ENCODE assay signal across 8 cellular contexts in the genomic region with DNA sequence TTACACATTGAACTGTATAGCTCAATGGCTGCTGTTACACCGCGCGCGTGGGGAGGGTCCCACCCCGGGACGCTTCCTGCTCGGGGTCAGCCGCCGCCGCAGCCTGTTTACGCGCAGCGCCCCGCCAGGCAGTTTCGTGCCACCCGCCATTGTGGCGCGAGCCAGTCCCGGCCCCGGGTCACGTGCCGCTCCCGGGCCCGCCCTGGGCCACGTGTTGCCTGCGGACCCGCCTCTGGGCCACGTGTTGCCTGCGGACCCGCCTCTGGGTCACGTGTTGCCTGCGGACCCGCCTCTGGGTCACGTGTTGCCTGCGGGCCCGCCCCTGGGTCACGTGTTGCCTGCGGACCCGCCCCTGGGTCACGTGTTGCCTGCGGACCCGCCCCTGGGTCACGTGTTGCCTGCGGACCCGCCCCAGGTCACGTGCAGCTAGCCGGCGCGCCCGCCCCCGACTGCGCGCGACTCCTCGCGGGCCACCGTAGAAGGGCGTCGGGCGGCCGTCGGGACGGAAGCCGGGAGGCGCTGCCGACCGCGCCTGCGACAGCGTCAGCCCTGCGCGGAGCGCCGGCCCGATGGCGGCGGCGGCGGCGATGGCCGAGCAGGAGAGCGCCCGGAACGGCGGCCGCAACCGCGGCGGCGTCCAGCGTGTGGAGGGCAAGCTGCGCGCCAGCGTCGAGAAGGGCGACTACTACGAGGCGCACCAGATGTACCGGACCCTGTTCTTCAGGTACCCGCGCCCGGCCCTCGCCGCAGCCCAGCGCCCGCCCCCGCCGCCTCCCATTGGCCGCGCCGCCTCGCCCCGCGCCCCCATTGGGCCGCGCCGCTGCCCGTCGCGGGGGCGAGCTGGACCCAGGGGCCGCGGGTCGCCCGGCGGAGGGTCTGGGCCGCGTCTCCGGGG. TPM values are rescaled to one million over a fixed set of nuclear protein-coding genes. Genes with fewer than 3 reads are reported as not detected.
A peak's percentile ranks its signal among the peaks of the same experiment; 100 is the strongest.
DNase-seq lines count a peak whose midpoint lies in the region; ATAC-seq and FAIRE-seq lines count a peak whose summit lies in the region.

A gene with protein sequence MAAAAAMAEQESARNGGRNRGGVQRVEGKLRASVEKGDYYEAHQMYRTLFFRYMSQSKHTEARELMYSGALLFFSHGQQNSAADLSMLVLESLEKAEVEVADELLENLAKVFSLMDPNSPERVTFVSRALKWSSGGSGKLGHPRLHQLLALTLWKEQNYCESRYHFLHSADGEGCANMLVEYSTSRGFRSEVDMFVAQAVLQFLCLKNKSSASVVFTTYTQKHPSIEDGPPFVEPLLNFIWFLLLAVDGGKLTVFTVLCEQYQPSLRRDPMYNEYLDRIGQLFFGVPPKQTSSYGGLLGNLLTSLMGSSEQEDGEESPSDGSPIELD (plus strand): TSS at position 478 of the 895 bp plus-strand sequence. CDS start 92 bp downstream, at position 570.

- POLR2A ChIA-PET in naive thymus-derived CD4-positive, alpha-beta T cell (lab: Charles Lee), result interaction anchor here (0.7 to 2.6 kb wide), 14 partner anchors 9 to 618 kb away, joined by 3 to 19 read pairs (median 4); a partner anchor contains a TSS

- no peak for FAIRE-seq in RCC 7860 (lab: Jason Lieb, UNC)

- H3K4me1 Mint-ChIP-seq in naive thymus-derived CD4-positive, alpha-beta T cell, result peaks cover 11 to 42% (median 31%) of the 10 kb centered on the region in 7 donors
- peaks cover 19 to 41% of the 10 kb centered on the region in 2 donors for H3K4me1 Mint-ChIP-seq in stimulated activated naive B cell treated with anti-CD40 and anti-IgM and Interleukin-4, amounts not matched to agents 10 μg/mL and 1 μg/mL and 100 μg/mL, for 72 hours

- H3K4me3 ChIP-seq in Jurkat, Clone E6-1 (ENCODE audit: low read length), result peak within 1 kb of the TSS; percentile 84
- peak within 1 kb of the TSS; percentile 65 for H3K4me3 ChIP-seq in naive thymus-derived CD4-positive, alpha-beta T cell (ENCODE audit: low read length)

- H3K27ac ChIP-seq in naive thymus-derived CD4-positive, alpha-beta T cell (ENCODE audit: low read depth, low read length), result peak within 1 kb of the TSS; percentile 95

- H3K27me3 ChIP-seq in naive thymus-derived CD4-positive, alpha-beta T cell (ENCODE audit: control insufficient read depth in 2 of 2, insufficient read depth in 2 of 2, low read length in 2 of 2), result no peaks in the 10 kb centered on the region

- peak within 1 kb of the TSS; percentile 79 to 98 (median 90) for H3K4me3 Mint-ChIP-seq in naive thymus-derived CD4-positive, alpha-beta T cell
- peak within 1 kb of the TSS; percentile 95 to 99 for H3K4me3 Mint-ChIP-seq in stimulated activated naive B cell treated with anti-CD40 and anti-IgM and Interleukin-4, amounts not matched to agents 10 μg/mL and 1 μg/mL and 100 μg/mL, for 72 hours

- H3K27me3 Mint-ChIP-seq in naive thymus-derived CD4-positive, alpha-beta T cell, result no peaks in the 10 kb centered on the region
- H3K27me3 Mint-ChIP-seq in stimulated activated naive B cell treated with anti-CD40 and anti-IgM and Interleukin-4, amounts not matched to agents 10 μg/mL and 1 μg/mL and 100 μg/mL, for 72 hours, result no peaks in the 10 kb centered on the region

- peaks cover 14 to 33% of the 10 kb centered on the region in 2 donors for H3K4me1 ChIP-seq in naive thymus-derived CD4-positive, alpha-beta T cell (ENCODE audit: control insufficient read depth in 2 of 2, insufficient read depth in 2 of 2, low read length in 2 of 2)

- H3K9me3 Mint-ChIP-seq in naive thymus-derived CD4-positive, alpha-beta T cell, result peaks cover 0 to 2% (median 0%) of the 10 kb centered on the region in 11 donors
- H3K9me3 Mint-ChIP-seq in stimulated activated naive B cell treated with anti-CD40 and anti-IgM and Interleukin-4, amounts not matched to agents 10 μg/mL and 1 μg/mL and 100 μg/mL, for 72 hours, result no peaks in the 10 kb centered on the region

- DNase-seq in DMS53 (lab: John Stamatoyannopoulos, UW), result peak; percentile 100
- DNase-seq in Jurkat, Clone E6-1 (ENCODE audit: low read depth, low spot score), result peak; percentile 90
- peak; percentile 73 for DNase-seq in RCC 7860 (ENCODE audit: low spot score)
- peak; percentile 96 for DNase-seq in activated T-helper 1 cell treated with Interleukin-2 at 50 U/mL for 16 hours (ENCODE audit: low read depth)
- DNase-seq in fibroblast of gingiva (ENCODE audit: low read depth), result peak; percentile 98
- DNase-seq in naive thymus-derived CD4-positive, alpha-beta T cell, result peak; percentile 97 to 100 (median 99)
- peak; percentile 97 for DNase-seq in stimulated activated naive B cell treated with anti-CD40 and anti-IgM and Interleukin-4, amounts not matched to agents 10 μg/mL and 1 μg/mL and 100 μg/mL, for 72 hours

- H3K36me3 Mint-ChIP-seq in naive thymus-derived CD4-positive, alpha-beta T cell, result peaks cover 0 to 17% (median 15%) of the 10 kb centered on the region in 5 donors
- peaks cover 22 to 34% of the 10 kb centered on the region in 2 donors for H3K36me3 Mint-ChIP-seq in stimulated activated naive B cell treated with anti-CD40 and anti-IgM and Interleukin-4, amounts not matched to agents 10 μg/mL and 1 μg/mL and 100 μg/mL, for 72 hours

- ATAC-seq in GM21576 (IDR thresholded peaks at IDR 0.05; ENCODE audit: unreplicated experiment), result peak; percentile 68
- peak; percentile 90 for ATAC-seq in naive thymus-derived CD4-positive, alpha-beta T cell
- ATAC-seq in stimulated activated naive B cell treated with anti-CD40 and anti-IgM and Interleukin-4, amounts not matched to agents 10 μg/mL and 1 μg/mL and 100 μg/mL, for 72 hours (replicated peaks), result peak; percentile 78 to 84

- CTCF ChIA-PET in naive thymus-derived CD4-positive, alpha-beta T cell (lab: Charles Lee), result interaction anchor here (6.3 kb wide), 1 partner anchor 88 kb away, joined by 59 read pairs; no protein-coding TSS in a partner anchor

- peak within 1 kb of the TSS; percentile 57 to 94 (median 90) for H3K27ac Mint-ChIP-seq in naive thymus-derived CD4-positive, alpha-beta T cell
- peak within 1 kb of the TSS; percentile 97 for H3K27ac Mint-ChIP-seq in stimulated activated naive B cell treated with anti-CD40 and anti-IgM and Interleukin-4, amounts not matched to agents 10 μg/mL and 1 μg/mL and 100 μg/mL, for 72 hours

- peaks cover 0 to 29% (median 3%) of the 10 kb centered on the region in 3 experiments for H3K36me3 ChIP-seq in naive thymus-derived CD4-positive, alpha-beta T cell (ENCODE audit: control insufficient read depth in 2 of 3, insufficient read depth in 3 of 3, low read length in 3 of 3)

- intact Hi-C loops in naive thymus-derived CD4-positive, alpha-beta T cell (cut with micrococcal nuclease), result loop anchor here (1.0 to 10.0 kb wide), 13 partner anchors 44 to 284 kb away; a partner anchor contains a TSS

- no peaks in the 10 kb centered on the region for H3K9me3 ChIP-seq in naive thymus-derived CD4-positive, alpha-beta T cell (ENCODE audit: control insufficient read depth in 2 of 3, low read length in 3 of 3)

RNA-seq across cellular contexts. Expression of the gene that starts here (rescaled TPM):
- polyA plus RNA-seq in Jurkat, Clone E6-1 (2012; ENCODE audit: insufficient read depth, insufficient read length), result 50.2 TPM
- 10 to 100 TPM; 42.6 to 82.1 (median 52.6) TPM for total RNA-seq in naive thymus-derived CD4-positive, alpha-beta T cell
- polyA plus RNA-seq in naive thymus-derived CD4-positive, alpha-beta T cell, result 10 to 100 TPM; 20.5 to 38.6 TPM

Comparison
In these comparisons a context has a peak if more than half of its experiments do, and no peak if none do; other contexts are left out.
1. Peak in every context shown above with its lines: DNase-seq, ATAC-seq, H3K4me3 ChIP-seq and H3K27ac ChIP-seq.